ENCODE assay signal across 8 cellular contexts in genomic region chr7:131513245-131514061, GRCh38. TPM values are rescaled to one million over a fixed set of nuclear protein-coding genes. Genes with fewer than 3 reads are reported as not detected.
DNase-seq lines count a peak whose midpoint lies in the region; FAIRE-seq and TF ChIP-seq lines count a peak whose summit lies in the region.

No MANE protein-coding gene starts in this region.

- no peak overlapping the region for H3K4me3 ChIP-seq in MG63

- H3K9me3 ChIP-seq in MG63 = no peaks in the 10 kb centered on the region

- H3K27me3 ChIP-seq in MG63 = no peaks in the 10 kb centered on the region

- no peak for TF ChIP-seq POLR2A in H54 (IDR thresholded peaks at IDR 0.05; ENCODE audit: low read depth, low read length)

- no peaks in the 10 kb centered on the region for H3K36me3 ChIP-seq in MG63

- FAIRE-seq in H54 (lab: Jason Lieb, UNC) = no peak

- DNase-seq in EL (peak; percentile 83), H54 (ENCODE audit: insufficient read length, low spot score) (peak; percentile 71), MG63 (peak; percentile 74), SHP77 (lab: John Stamatoyannopoulos, UW) (peak; percentile 87 to 91), foreskin melanocyte (peak; percentile 58), occipital lobe (lab: John Stamatoyannopoulos, UW) (peak; percentile 67), superior temporal gyrus (ENCODE audit: extremely low spot score) (peak; percentile 91)
- DNase-seq in activated effector memory CD4-positive, alpha-beta T cell treated with Interleukin-2 at 50 U/mL for 16 hours = peak; percentile 62

RNA-seq across cellular contexts. Expression of gene PODXL, which starts 43.0 kb away (rescaled TPM):
- 1.0 and 1.2 TPM in 2 replicates for total RNA-seq in MG63 (2014; rRNA removed; shearing (Covaris generic); ENCODE audit: low replicate concordance)
- 11.1 TPM for total RNA-seq in occipital lobe
